Comparison of ENCODE assay signal across 7 cellular contexts in the genomic region with DNA sequence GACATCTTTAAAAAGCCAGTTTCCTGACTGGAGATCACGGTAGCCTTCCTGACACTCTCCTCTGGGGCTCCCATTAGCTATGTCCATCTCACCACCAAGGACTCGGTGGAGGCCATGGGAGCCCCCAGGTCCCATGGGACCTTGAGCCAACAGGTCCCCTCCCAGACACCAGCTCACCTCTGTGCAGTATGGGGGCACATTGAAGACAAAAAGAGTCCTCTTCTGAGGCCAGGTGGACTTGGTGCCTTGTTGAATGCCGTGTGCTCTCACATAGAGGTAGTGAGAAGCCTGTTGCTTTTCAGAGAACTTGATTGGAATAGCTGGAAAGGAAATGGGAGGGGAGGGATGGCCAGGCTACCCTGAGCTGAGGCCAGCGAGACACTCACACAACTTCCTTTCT. TPM values are rescaled to one million over a fixed set of nuclear protein-coding genes. Genes with fewer than 3 reads are reported as not detected.
DNase-seq lines count a peak whose midpoint lies in the region; ATAC-seq and TF ChIP-seq lines count a peak whose summit lies in the region.
"Not testable (repeated sequence)": the region's sequence is repeated elsewhere in the genome, so short reads cannot be mapped to it uniquely, and the experiment has no call there.

No MANE protein-coding gene starts in this region.

- H3K27me3 Mint-ChIP-seq in CD8-positive, alpha-beta T cell (ENCODE audit: low read depth); activated CD4-positive, alpha-beta T cell treated with anti-CD3 and anti-CD28 coated beads, Interleukin-2, amount 10 ng/mL, durations not matched to agents 24 days and 14 days; activated T-cell treated with anti-CD3 and anti-CD28 coated beads, Interleukin-2, amount 50 U/mL, for 72 hours (ENCODE audit: low read depth); immature natural killer cell (ENCODE audit: low read depth in 3 of 3); neural crest cell (ENCODE audit: low read depth): not testable (repeated sequence)

- not testable (repeated sequence) for TF ChIP-seq CTCF in CD8-positive, alpha-beta T cell (IDR thresholded peaks at IDR 0.05); NB4 (IDR thresholded peaks at IDR 0.05; ENCODE audit: low read depth, low read length); neural crest cell (conservative IDR thresholded peaks at IDR 0.05)

- H3K4me3 Mint-ChIP-seq in CD8-positive, alpha-beta T cell: peak overlapping the region; percentile 15
- peak overlapping the region; percentile 58 for H3K4me3 Mint-ChIP-seq in activated CD4-positive, alpha-beta T cell treated with anti-CD3 and anti-CD28 coated beads, Interleukin-2, amount 10 ng/mL, durations not matched to agents 24 days and 14 days
- peak overlapping the region; percentile 19 to 50 for H3K4me3 Mint-ChIP-seq in activated T-cell treated with anti-CD3 and anti-CD28 coated beads, Interleukin-2, amount 50 U/mL, for 72 hours
- H3K4me3 Mint-ChIP-seq in immature natural killer cell: peak overlapping the region in 3 of 5 donors; percentile 44 to 51 (median 51)
- peak overlapping the region; percentile 65 for H3K4me3 Mint-ChIP-seq in neural crest cell

- H3K4me3 ChIP-seq in CD8-positive, alpha-beta T cell (ENCODE audit: low read depth, low read length): not testable (repeated sequence)
- H3K4me3 ChIP-seq in NB4 (ENCODE audit: low read depth, low read length): peak overlapping the region; percentile 32

- H3K4me1 Mint-ChIP-seq in CD8-positive, alpha-beta T cell (ENCODE audit: low read depth): peaks cover 14% of the 10 kb centered on the region
- H3K4me1 Mint-ChIP-seq in activated CD4-positive, alpha-beta T cell treated with anti-CD3 and anti-CD28 coated beads, Interleukin-2, amount 10 ng/mL, durations not matched to agents 24 days and 14 days: peaks cover 14% of the 10 kb centered on the region
- H3K4me1 Mint-ChIP-seq in activated T-cell treated with anti-CD3 and anti-CD28 coated beads, Interleukin-2, amount 50 U/mL, for 72 hours (ENCODE audit: low read depth): peaks cover 19% of the 10 kb centered on the region
- H3K4me1 Mint-ChIP-seq in immature natural killer cell (peaks cover 16 to 20% of the 10 kb centered on the region in 2 donors), neural crest cell (peaks cover 13% of the 10 kb centered on the region)

- H3K27me3 ChIP-seq in CD8-positive, alpha-beta T cell (ENCODE audit: insufficient read depth, low read length): not testable (repeated sequence)

- not testable (repeated sequence) for H3K27ac Mint-ChIP-seq in CD8-positive, alpha-beta T cell; activated CD4-positive, alpha-beta T cell treated with anti-CD3 and anti-CD28 coated beads, Interleukin-2, amount 10 ng/mL, durations not matched to agents 24 days and 14 days; activated T-cell treated with anti-CD3 and anti-CD28 coated beads, Interleukin-2, amount 50 U/mL, for 72 hours; neural crest cell (ENCODE audit: unreplicated experiment)
- peak overlapping the region; percentile 41 to 65 for H3K27ac Mint-ChIP-seq in activated naive CD4-positive, alpha-beta T cell treated with anti-CD3 and anti-CD28 coated beads, Interleukin-2, amount 50 U/mL, for 72 hours
- H3K27ac Mint-ChIP-seq in immature natural killer cell: peak overlapping the region in 1 of 6 donors; percentile 50

- CTCF ChIA-PET in CD8-positive, alpha-beta T cell (lab: Charles Lee): not testable (repeated sequence)

- not testable (repeated sequence) for H3K27ac ChIP-seq in CD8-positive, alpha-beta T cell (ENCODE audit: low read depth, low read length)

- H3K9me3 Mint-ChIP-seq in CD8-positive, alpha-beta T cell; activated CD4-positive, alpha-beta T cell treated with anti-CD3 and anti-CD28 coated beads, Interleukin-2, amount 10 ng/mL, durations not matched to agents 24 days and 14 days; activated T-cell treated with anti-CD3 and anti-CD28 coated beads, Interleukin-2, amount 50 U/mL, for 72 hours; activated naive CD4-positive, alpha-beta T cell treated with anti-CD3 and anti-CD28 coated beads, Interleukin-2, amount 50 U/mL, for 72 hours; immature natural killer cell; neural crest cell: not testable (repeated sequence)

- POLR2A ChIA-PET in CD8-positive, alpha-beta T cell (lab: Charles Lee): interaction anchor here (3.2 kb wide), 1 partner anchor 34 kb away, joined by 12 read pairs; the partner anchor contains the start of gene POLDIP3

- intact Hi-C loops in CD8-positive, alpha-beta T cell (cut with DNase I, micrococcal nuclease); activated CD4-positive, alpha-beta T cell treated with anti-CD3 and anti-CD28 coated beads, Interleukin-2, amount 10 ng/mL, durations not matched to agents 24 days and 14 days (cut with micrococcal nuclease): not testable (repeated sequence)

- H3K9me3 ChIP-seq in CD8-positive, alpha-beta T cell (ENCODE audit: low read length): not testable (repeated sequence)

- TF ChIP-seq POLR2A in NB4 (IDR thresholded peaks at IDR 0.05; ENCODE audit: extremely low read depth, insufficient read length): not testable (repeated sequence)

- peaks cover 11% of the 10 kb centered on the region for H3K4me1 ChIP-seq in CD8-positive, alpha-beta T cell (ENCODE audit: insufficient read depth, low read length)

- peaks cover 42% of the 10 kb centered on the region for H3K36me3 Mint-ChIP-seq in CD8-positive, alpha-beta T cell
- peaks cover 38% of the 10 kb centered on the region for H3K36me3 Mint-ChIP-seq in activated CD4-positive, alpha-beta T cell treated with anti-CD3 and anti-CD28 coated beads, Interleukin-2, amount 10 ng/mL, durations not matched to agents 24 days and 14 days (ENCODE audit: low read depth)
- peaks cover 5 to 17% of the 10 kb centered on the region in 2 donors for H3K36me3 Mint-ChIP-seq in activated T-cell treated with anti-CD3 and anti-CD28 coated beads, Interleukin-2, amount 50 U/mL, for 72 hours (ENCODE audit: insufficient read depth in 2 of 2)
- peaks cover 13 to 21% of the 10 kb centered on the region in 2 donors for H3K36me3 Mint-ChIP-seq in activated naive CD4-positive, alpha-beta T cell treated with anti-CD3 and anti-CD28 coated beads, Interleukin-2, amount 50 U/mL, for 72 hours
- H3K36me3 Mint-ChIP-seq in immature natural killer cell; neural crest cell (ENCODE audit: low read depth): not testable (repeated sequence)

- not testable (repeated sequence) for DNase-seq in CD8-positive, alpha-beta T cell; NB4 (ENCODE audit: low read depth); activated CD4-positive, alpha-beta T cell treated with anti-CD3 and anti-CD28 coated beads, Interleukin-2, amount 10 ng/mL, durations not matched to agents 24 days and 14 days; activated T-cell treated with anti-CD3 and anti-CD28 coated beads, Interleukin-2, amount 50 U/mL, for 72 hours; activated naive CD4-positive, alpha-beta T cell treated with anti-CD3 and anti-CD28 coated beads, Interleukin-2, amount 50 U/mL, for 72 hours (ENCODE audit: low spot score in 2 of 2); immature natural killer cell; neural crest cell (ENCODE audit: low read depth, low spot score)

- not testable (repeated sequence) for ATAC-seq in CD8-positive, alpha-beta T cell; activated T-cell treated with anti-CD3 and anti-CD28 coated beads, Interleukin-2, amount 50 U/mL, for 72 hours (replicated peaks in 1 of 2); activated naive CD4-positive, alpha-beta T cell treated with anti-CD3 and anti-CD28 coated beads, Interleukin-2, amount 50 U/mL, for 72 hours

- H3K36me3 ChIP-seq in CD8-positive, alpha-beta T cell (ENCODE audit: insufficient read depth, low read length): not testable (repeated sequence)

RNA-seq across cellular contexts. Expression of gene SERHL2, which starts 26.3 kb away (rescaled TPM):
- under 1 TPM in 1 of 2 experiments, not detected in 1; 0.42 TPM for total RNA-seq in CD8-positive, alpha-beta T cell
- total RNA-seq in activated CD4-positive, alpha-beta T cell treated with anti-CD3 and anti-CD28 coated beads, Interleukin-2, amount 10 ng/mL, durations not matched to agents 24 days and 14 days: 2.2 and 2.3 TPM in 2 replicates
- total RNA-seq in activated T-cell treated with anti-CD3 and anti-CD28 coated beads, Interleukin-2, amount 50 U/mL, for 72 hours: 1 to 10 TPM; 1.2 to 1.6 TPM
- 1 to 10 TPM; 1.2 to 1.9 TPM for total RNA-seq in activated naive CD4-positive, alpha-beta T cell treated with anti-CD3 and anti-CD28 coated beads, Interleukin-2, amount 50 U/mL, for 72 hours
- polyA plus RNA-seq in immature natural killer cell: 1 to 10 TPM in 1 of 3 donors, not detected in 2; 1.9 TPM
- 0.36 and 0.63 TPM in 2 replicates for total RNA-seq in neural crest cell

RNA-seq across cellular contexts. Expression of gene POLDIP3, which starts 34.6 kb away (rescaled TPM):
- 100 to 1,000 TPM in 1 of 2 experiments, 10 to 100 TPM in 1; 96.4 to 103 TPM for total RNA-seq in CD8-positive, alpha-beta T cell
- 75.4 and 85.3 TPM in 2 replicates for total RNA-seq in activated CD4-positive, alpha-beta T cell treated with anti-CD3 and anti-CD28 coated beads, Interleukin-2, amount 10 ng/mL, durations not matched to agents 24 days and 14 days
- 100 to 1,000 TPM in 1 of 2 donors, 10 to 100 TPM in 1; 84.0 to 108 TPM for total RNA-seq in activated T-cell treated with anti-CD3 and anti-CD28 coated beads, Interleukin-2, amount 50 U/mL, for 72 hours
- 100 to 1,000 TPM in 1 of 2 donors, 10 to 100 TPM in 1; 71.9 to 126 TPM for total RNA-seq in activated naive CD4-positive, alpha-beta T cell treated with anti-CD3 and anti-CD28 coated beads, Interleukin-2, amount 50 U/mL, for 72 hours
- 10 to 100 TPM; 54.4 to 77.2 (median 73.6) TPM for polyA plus RNA-seq in immature natural killer cell
- total RNA-seq in neural crest cell: 110 and 114 TPM in 2 replicates

Comparison
In these comparisons a context has a peak if more than half of its experiments do, and no peak if none do; other contexts are left out.
1. H3K4me3 Mint-ChIP-seq: peak in every context shown above with its lines; median percentile 65 in neural crest cell; 58 in activated CD4-positive, alpha-beta T cell treated with anti-CD3 and anti-CD28 coated beads, Interleukin-2, amount 10 ng/mL, durations not matched to agents 24 days and 14 days; 51 in immature natural killer cell; 34 in activated T-cell treated with anti-CD3 and anti-CD28 coated beads, Interleukin-2, amount 50 U/mL, for 72 hours; 15 in CD8-positive, alpha-beta T cell.